9 cellular contexts compared by ENCODE assay signal in genomic region chr10:67666416-67667043, GRCh38. TPM values are rescaled to one million over a fixed set of nuclear protein-coding genes. Genes with fewer than 3 reads are reported as not detected.
DNase-seq lines count a peak whose midpoint lies in the region; ATAC-seq and TF ChIP-seq lines count a peak whose summit lies in the region.
"Had no signal": no experiment of that assay in that cellular context is flagged by ENCODE, and none has a peak within 500 bp of the region (broad histone marks: within the 10 kb centered on the region; RNA-seq: fewer than 3 reads in every experiment).

No MANE protein-coding gene starts in this region.

- H2AK5ac ChIP-seq in mesenchymal stem cell (ENCODE audit: low read length, severe bottlenecking) = no peak overlapping the region

- H3K4ac ChIP-seq in mesenchymal stem cell (ENCODE audit: low read depth in 1 of 2, low read length in 2 of 2) = no peak overlapping the region

- ATAC-seq in GM18498 (IDR thresholded peaks at IDR 0.05; ENCODE audit: unreplicated experiment) = no peak

- no peak overlapping the region for H4K91ac ChIP-seq in mesenchymal stem cell (ENCODE audit: low read length)

- H3K4me3 ChIP-seq in mesenchymal stem cell (ENCODE audit: insufficient read depth in 1 of 2, low read depth in 1 of 2, low read length in 2 of 2) = no peak overlapping the region

- 71% methylated on average over 1 of the region's 1 CpG for WGBS in mesenchymal stem cell

- H3K27ac ChIP-seq in mesenchymal stem cell (ENCODE audit: low read length, poor library complexity, severe bottlenecking) = no peak overlapping the region

- no peaks in the 10 kb centered on the region for H3K4me1 ChIP-seq in mesenchymal stem cell (ENCODE audit: control insufficient read depth, insufficient read depth, low read depth, low read length)

- H3K4me2 ChIP-seq in mesenchymal stem cell (ENCODE audit: low read length, poor library complexity, severe bottlenecking) = no peak overlapping the region

- H2BK15ac ChIP-seq in mesenchymal stem cell (ENCODE audit: low read depth, poor library complexity, severe bottlenecking) = no peak overlapping the region

- H3K23ac ChIP-seq in mesenchymal stem cell (ENCODE audit: low read length in 2 of 2) = no peak overlapping the region

- no peaks in the 10 kb centered on the region for H3K27me3 ChIP-seq in mesenchymal stem cell (ENCODE audit: control insufficient read depth in 1 of 2, insufficient read depth in 1 of 2, low read length in 2 of 2)

- no peaks in the 10 kb centered on the region for H3K79me1 ChIP-seq in mesenchymal stem cell (replicated peaks; ENCODE audit: low read length, poor library complexity, severe bottlenecking)

- no peak overlapping the region for H2AFZ ChIP-seq in mesenchymal stem cell (ENCODE audit: low read depth, low read length)

- no peaks in the 10 kb centered on the region for H3K9me3 Mint-ChIP-seq in chondrocyte (ENCODE audit: low read depth)

- H2BK5ac ChIP-seq in mesenchymal stem cell (ENCODE audit: low read depth, low read length, poor library complexity, severe bottlenecking) = no peak overlapping the region

- peaks cover 42% of the 10 kb centered on the region for H3K4me1 Mint-ChIP-seq in chondrocyte (ENCODE audit: low read depth)

- H3K27ac Mint-ChIP-seq in chondrocyte (ENCODE audit: unreplicated experiment) = peak overlapping the region; percentile 34

- peak; percentile 82 for TF ChIP-seq CTCF in chondrocyte (IDR thresholded peaks at IDR 0.05)

- H3K27me3 Mint-ChIP-seq in chondrocyte (ENCODE audit: low read depth) = no peaks in the 10 kb centered on the region

- no peak overlapping the region for H3K18ac ChIP-seq in mesenchymal stem cell (ENCODE audit: low read depth in 1 of 2, low read length in 2 of 2)

- H3K9ac ChIP-seq in mesenchymal stem cell (ENCODE audit: low read length) = no peak overlapping the region

- no peak overlapping the region for H3K14ac ChIP-seq in mesenchymal stem cell (ENCODE audit: low read length in 2 of 2)

- H3K9me3 ChIP-seq in mesenchymal stem cell (ENCODE audit: control insufficient read depth, low read length) = no peaks in the 10 kb centered on the region

- H2BK120ac ChIP-seq in mesenchymal stem cell (ENCODE audit: low read depth, low read length) = no peak overlapping the region

- no peak overlapping the region for H4K8ac ChIP-seq in mesenchymal stem cell (ENCODE audit: low read length)

- no peaks in the 10 kb centered on the region for H3K36me3 ChIP-seq in mesenchymal stem cell (ENCODE audit: control insufficient read depth in 1 of 2, insufficient read depth in 2 of 2, low read depth in 1 of 2, low read length in 2 of 2)

- DNase-seq in NCI-H1694 (lab: John Stamatoyannopoulos, UW) (peak; percentile 7), NCI-H1694 treated with DMSO at 0.1 percent for 48 hours (lab: John Stamatoyannopoulos, UW) (no peak), NAMALWA (ENCODE audit: low spot score) (peak; percentile 63), chondrocyte (ENCODE audit: low spot score) (no peak), mesenchymal stem cell (peak; percentile 24), GDM1 (lab: John Stamatoyannopoulos, UW) (no peak), NCI-H774 (lab: John Stamatoyannopoulos, UW) (no peak)

- H3K4me3 Mint-ChIP-seq in chondrocyte (ENCODE audit: unreplicated experiment) = no peak overlapping the region

- no peaks in the 10 kb centered on the region for H3K36me3 Mint-ChIP-seq in chondrocyte (ENCODE audit: low read depth)

- H2BK12ac ChIP-seq in mesenchymal stem cell (ENCODE audit: low read length in 2 of 2) = no peak overlapping the region

RNA-seq across cellular contexts. Expression of gene CTNNA3, which starts 29.5 kb away (rescaled TPM):
- total RNA-seq in chondrocyte = 0.64 to 1.5 TPM (median 0.92 TPM) in 3 replicates
- 0.01 TPM for polyA plus RNA-seq in mesenchymal stem cell (2013, experiment 1 of 2)
- polyA plus RNA-seq in mesenchymal stem cell (2013, experiment 2 of 2) = 0.03 TPM
- total RNA-seq: Daoy had no signal

Comparison
In these comparisons a context has a peak if more than half of its experiments do, and no peak if none do; other contexts are left out.
1. DNase-seq: peak in NCI-H1694 (single experiment), NAMALWA (single experiment) and mesenchymal stem cell (single experiment); none in NCI-H1694 treated with DMSO at 0.1 percent for 48 hours (single experiment), chondrocyte (single experiment), GDM1 (single experiment) and NCI-H774 (single experiment).